ENCODE assay signal across 1 cellular context in the genomic region with DNA sequence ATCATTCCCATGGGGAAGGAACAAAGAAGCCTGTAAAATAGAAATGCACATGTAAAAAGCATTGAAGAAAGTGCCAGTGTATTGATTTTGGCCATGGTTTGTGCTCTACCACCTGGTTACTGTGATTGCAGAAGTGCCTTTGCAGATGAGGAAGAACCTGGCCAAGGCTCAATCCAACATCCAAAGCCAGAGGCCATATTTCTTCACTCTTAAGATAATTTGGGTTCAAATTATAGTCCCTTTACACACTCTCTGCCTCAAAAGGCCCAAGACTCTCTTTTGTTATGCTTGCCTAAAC.
TF ChIP-seq lines count a peak whose summit lies in the region.

No MANE protein-coding gene starts in this region.

TF ChIP-seq in GM23338, 12 proteins besides CTCF, POLR2A, EP300 and RAD21 (continued from another document):
- TF ChIP-seq, protein P1, sequence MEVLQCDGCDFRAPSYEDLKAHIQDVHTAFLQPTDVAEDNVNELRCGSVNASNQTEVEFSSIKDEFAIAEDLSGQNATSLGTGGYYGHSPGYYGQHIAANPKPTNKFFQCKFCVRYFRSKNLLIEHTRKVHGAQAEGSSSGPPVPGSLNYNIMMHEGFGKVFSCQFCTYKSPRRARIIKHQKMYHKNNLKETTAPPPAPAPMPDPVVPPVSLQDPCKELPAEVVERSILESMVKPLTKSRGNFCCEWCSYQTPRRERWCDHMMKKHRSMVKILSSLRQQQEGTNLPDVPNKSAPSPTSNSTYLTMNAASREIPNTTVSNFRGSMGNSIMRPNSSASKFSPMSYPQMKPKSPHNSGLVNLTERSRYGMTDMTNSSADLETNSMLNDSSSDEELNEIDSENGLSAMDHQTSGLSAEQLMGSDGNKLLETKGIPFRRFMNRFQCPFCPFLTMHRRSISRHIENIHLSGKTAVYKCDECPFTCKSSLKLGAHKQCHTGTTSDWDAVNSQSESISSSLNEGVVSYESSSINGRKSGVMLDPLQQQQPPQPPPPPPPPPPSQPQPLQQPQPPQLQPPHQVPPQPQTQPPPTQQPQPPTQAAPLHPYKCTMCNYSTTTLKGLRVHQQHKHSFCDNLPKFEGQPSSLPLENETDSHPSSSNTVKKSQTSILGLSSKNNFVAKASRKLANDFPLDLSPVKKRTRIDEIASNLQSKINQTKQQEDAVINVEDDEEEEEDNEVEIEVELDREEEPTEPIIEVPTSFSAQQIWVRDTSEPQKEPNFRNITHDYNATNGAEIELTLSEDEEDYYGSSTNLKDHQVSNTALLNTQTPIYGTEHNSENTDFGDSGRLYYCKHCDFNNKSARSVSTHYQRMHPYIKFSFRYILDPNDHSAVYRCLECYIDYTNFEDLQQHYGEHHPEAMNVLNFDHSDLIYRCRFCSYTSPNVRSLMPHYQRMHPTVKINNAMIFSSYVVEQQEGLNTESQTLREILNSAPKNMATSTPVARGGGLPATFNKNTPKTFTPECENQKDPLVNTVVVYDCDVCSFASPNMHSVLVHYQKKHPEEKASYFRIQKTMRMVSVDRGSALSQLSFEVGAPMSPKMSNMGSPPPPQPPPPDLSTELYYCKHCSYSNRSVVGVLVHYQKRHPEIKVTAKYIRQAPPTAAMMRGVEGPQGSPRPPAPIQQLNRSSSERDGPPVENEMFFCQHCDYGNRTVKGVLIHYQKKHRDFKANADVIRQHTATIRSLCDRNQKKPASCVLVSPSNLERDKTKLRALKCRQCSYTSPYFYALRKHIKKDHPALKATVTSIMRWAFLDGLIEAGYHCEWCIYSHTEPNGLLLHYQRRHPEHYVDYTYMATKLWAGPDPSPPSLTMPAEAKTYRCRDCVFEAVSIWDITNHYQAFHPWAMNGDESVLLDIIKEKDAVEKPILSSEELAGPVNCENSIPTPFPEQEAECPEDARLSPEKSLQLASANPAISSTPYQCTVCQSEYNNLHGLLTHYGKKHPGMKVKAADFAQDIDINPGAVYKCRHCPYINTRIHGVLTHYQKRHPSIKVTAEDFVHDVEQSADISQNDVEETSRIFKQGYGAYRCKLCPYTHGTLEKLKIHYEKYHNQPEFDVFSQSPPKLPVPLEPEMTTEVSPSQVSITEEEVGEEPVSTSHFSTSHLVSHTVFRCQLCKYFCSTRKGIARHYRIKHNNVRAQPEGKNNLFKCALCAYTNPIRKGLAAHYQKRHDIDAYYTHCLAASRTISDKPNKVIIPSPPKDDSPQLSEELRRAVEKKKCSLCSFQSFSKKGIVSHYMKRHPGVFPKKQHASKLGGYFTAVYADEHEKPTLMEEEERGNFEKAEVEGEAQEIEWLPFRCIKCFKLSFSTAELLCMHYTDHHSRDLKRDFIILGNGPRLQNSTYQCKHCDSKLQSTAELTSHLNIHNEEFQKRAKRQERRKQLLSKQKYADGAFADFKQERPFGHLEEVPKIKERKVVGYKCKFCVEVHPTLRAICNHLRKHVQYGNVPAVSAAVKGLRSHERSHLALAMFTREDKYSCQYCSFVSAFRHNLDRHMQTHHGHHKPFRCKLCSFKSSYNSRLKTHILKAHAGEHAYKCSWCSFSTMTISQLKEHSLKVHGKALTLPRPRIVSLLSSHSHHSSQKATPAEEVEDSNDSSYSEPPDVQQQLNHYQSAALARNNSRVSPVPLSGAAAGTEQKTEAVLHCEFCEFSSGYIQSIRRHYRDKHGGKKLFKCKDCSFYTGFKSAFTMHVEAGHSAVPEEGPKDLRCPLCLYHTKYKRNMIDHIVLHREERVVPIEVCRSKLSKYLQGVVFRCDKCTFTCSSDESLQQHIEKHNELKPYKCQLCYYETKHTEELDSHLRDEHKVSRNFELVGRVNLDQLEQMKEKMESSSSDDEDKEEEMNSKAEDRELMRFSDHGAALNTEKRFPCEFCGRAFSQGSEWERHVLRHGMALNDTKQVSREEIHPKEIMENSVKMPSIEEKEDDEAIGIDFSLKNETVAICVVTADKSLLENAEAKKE (CRISPR knock-in tag; IDR thresholded peaks at IDR 0.05), result no peak
- TF ChIP-seq EZH2 (IDR thresholded peaks at IDR 0.05; ENCODE audit: low read depth, unreplicated experiment) (no peak), EZH2phosphoT487 (IDR thresholded peaks at IDR 0.05; ENCODE audit: unreplicated experiment) (no peak)
